Comparison of ENCODE assay signal across 13 cellular contexts in the genomic region with DNA sequence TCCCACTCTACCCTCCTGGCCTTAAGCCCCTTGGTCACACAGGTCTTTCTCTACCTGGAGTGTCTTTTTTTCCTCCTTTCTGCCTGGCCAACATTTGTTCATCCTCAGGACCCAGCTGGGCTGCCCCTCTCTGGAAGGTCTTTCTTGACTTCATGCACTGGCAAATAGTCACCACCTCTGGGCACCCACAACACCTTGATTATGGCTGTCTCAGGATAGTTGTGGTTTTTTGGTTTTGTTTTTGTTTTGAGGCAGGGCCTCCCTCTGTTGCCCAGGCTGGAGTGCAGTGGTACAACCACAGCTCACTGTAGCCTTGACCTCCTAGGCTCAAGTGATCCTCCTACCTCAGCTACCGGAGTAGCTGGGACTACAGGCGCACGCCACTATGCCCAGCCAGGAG. TPM values are rescaled to one million over a fixed set of nuclear protein-coding genes. Genes with fewer than 3 reads are reported as not detected.
DNase-seq lines count a peak whose midpoint lies in the region; ATAC-seq and TF ChIP-seq lines count a peak whose summit lies in the region.
"Had no signal": no experiment of that assay in that cellular context is flagged by ENCODE, and none has a peak within 500 bp of the region (broad histone marks: within the 10 kb centered on the region; RNA-seq: fewer than 3 reads in every experiment).

No MANE protein-coding gene starts in this region.

- H3K4me1 ChIP-seq in CD4-positive, CD25-positive, alpha-beta regulatory T cell (ENCODE audit: control insufficient read depth, insufficient read depth, low read length, poor library complexity, severe bottlenecking): peaks cover 78% of the 10 kb centered on the region

- no peaks in the 10 kb centered on the region for H3K36me3 ChIP-seq in CD4-positive, CD25-positive, alpha-beta regulatory T cell (ENCODE audit: control insufficient read depth, insufficient read depth, low read length)
- H3K36me3 ChIP-seq: neural progenitor cell had no signal

- H3K4me1 Mint-ChIP-seq in CD4-positive, CD25-positive, alpha-beta regulatory T cell: peaks cover 4 to 90% (median 61%) of the 10 kb centered on the region in 4 donors
- peaks cover 62% of the 10 kb centered on the region for H3K4me1 Mint-ChIP-seq in activated T-helper 2 cell treated with anti-CD3 and anti-CD28 coated beads, Interferon-gamma antibody, Interleukin-2, Interleukin-4, amounts not matched to agents 10 μg/mL and 5 μg/mL and 100 μg/mL, durations not matched to agents 14 hours and 24 hours and 36 hours (ENCODE audit: low read depth)
- H3K4me1 Mint-ChIP-seq in naive thymus-derived CD8-positive, alpha-beta T cell: peaks cover 47 to 89% (median 78%) of the 10 kb centered on the region in 4 donors

- H3K27me3 ChIP-seq in CD4-positive, CD25-positive, alpha-beta regulatory T cell (ENCODE audit: control insufficient read depth, insufficient read depth, low read length): no peaks in the 10 kb centered on the region
- H3K27me3 ChIP-seq: neural progenitor cell had no signal

- peak overlapping the region; percentile 47 for H3K27ac ChIP-seq in CD4-positive, CD25-positive, alpha-beta regulatory T cell (ENCODE audit: insufficient read depth, low read length, poor library complexity, severe bottlenecking)
- H3K27ac ChIP-seq: neural progenitor cell had no signal

- POLR2A ChIA-PET in naive thymus-derived CD8-positive, alpha-beta T cell (lab: Charles Lee): interaction anchor here (0.5 to 5.9 kb wide), 5 partner anchors 9 to 322 kb away, joined by 3 to 49 read pairs (median 4); a partner anchor contains a TSS

- peak overlapping the region; percentile 88 to 97 (median 93) for H3K27ac Mint-ChIP-seq in CD4-positive, CD25-positive, alpha-beta regulatory T cell
- peak overlapping the region; percentile 89 for H3K27ac Mint-ChIP-seq in activated T-helper 2 cell treated with anti-CD3 and anti-CD28 coated beads, Interferon-gamma antibody, Interleukin-2, Interleukin-4, amounts not matched to agents 10 μg/mL and 5 μg/mL and 100 μg/mL, durations not matched to agents 14 hours and 24 hours and 36 hours
- H3K27ac Mint-ChIP-seq in naive thymus-derived CD8-positive, alpha-beta T cell: peak overlapping the region; percentile 83 to 99 (median 92)
- H3K27ac Mint-ChIP-seq: neural progenitor cell had no signal

- no peak for TF ChIP-seq POLR2A in lower leg skin (IDR thresholded peaks at IDR 0.05)

- no peaks in the 10 kb centered on the region for H3K9me3 Mint-ChIP-seq in CD4-positive, CD25-positive, alpha-beta regulatory T cell
- H3K9me3 Mint-ChIP-seq in activated T-helper 2 cell treated with anti-CD3 and anti-CD28 coated beads, Interferon-gamma antibody, Interleukin-2, Interleukin-4, amounts not matched to agents 10 μg/mL and 5 μg/mL and 100 μg/mL, durations not matched to agents 14 hours and 24 hours and 36 hours: no peaks in the 10 kb centered on the region
- H3K9me3 Mint-ChIP-seq in naive thymus-derived CD8-positive, alpha-beta T cell: no peaks in the 10 kb centered on the region
- H3K9me3 Mint-ChIP-seq: neural progenitor cell had no signal

- ATAC-seq in CD4-positive, CD25-positive, alpha-beta regulatory T cell (ENCODE audit: low read depth in 2 of 2): no peak
- ATAC-seq in naive thymus-derived CD8-positive, alpha-beta T cell: no peak
- ATAC-seq: PC-3 had no signal

- peaks cover under 1% of the 10 kb centered on the region for H3K36me3 Mint-ChIP-seq in CD4-positive, CD25-positive, alpha-beta regulatory T cell
- H3K36me3 Mint-ChIP-seq in activated T-helper 2 cell treated with anti-CD3 and anti-CD28 coated beads, Interferon-gamma antibody, Interleukin-2, Interleukin-4, amounts not matched to agents 10 μg/mL and 5 μg/mL and 100 μg/mL, durations not matched to agents 14 hours and 24 hours and 36 hours (ENCODE audit: low read depth): peaks cover 25% of the 10 kb centered on the region
- H3K36me3 Mint-ChIP-seq in naive thymus-derived CD8-positive, alpha-beta T cell: no peaks in the 10 kb centered on the region

- no peaks in the 10 kb centered on the region for H3K9me3 ChIP-seq in CD4-positive, CD25-positive, alpha-beta regulatory T cell (ENCODE audit: control insufficient read depth in 2 of 2, low read length in 2 of 2)

- peak overlapping the region; percentile 59 to 86 (median 67) for H3K4me3 Mint-ChIP-seq in CD4-positive, CD25-positive, alpha-beta regulatory T cell
- peak overlapping the region; percentile 27 for H3K4me3 Mint-ChIP-seq in activated T-helper 2 cell treated with anti-CD3 and anti-CD28 coated beads, Interferon-gamma antibody, Interleukin-2, Interleukin-4, amounts not matched to agents 10 μg/mL and 5 μg/mL and 100 μg/mL, durations not matched to agents 14 hours and 24 hours and 36 hours (ENCODE audit: low read depth)
- H3K4me3 Mint-ChIP-seq in naive thymus-derived CD8-positive, alpha-beta T cell: peak overlapping the region; percentile 20 to 78 (median 72)
- H3K4me3 Mint-ChIP-seq: neural progenitor cell had no signal

- H3K4me3 ChIP-seq in CD4-positive, CD25-positive, alpha-beta regulatory T cell (ENCODE audit: low read depth, low read length): no peak overlapping the region
- no peak overlapping the region for H3K4me3 ChIP-seq in lower leg skin (ENCODE audit: low read depth, poor library complexity, severe bottlenecking)
- H3K4me3 ChIP-seq: neural progenitor cell had no signal

- DNase-seq in CD4-positive, CD25-positive, alpha-beta regulatory T cell: peak in 1 of 3 donors; percentile 34
- DNase-seq in KBM-7 (peak; percentile 16), T-helper 9 cell (no peak), lower leg skin (ENCODE audit: low spot score in 2 of 2) (no peak), NCI-H1694 treated with DMSO at 0.1 percent for 48 hours (lab: John Stamatoyannopoulos, UW) (no peak)
- no peak for DNase-seq in activated T-helper 2 cell treated with anti-CD3 and anti-CD28 coated beads, Interferon-gamma antibody, Interleukin-2, Interleukin-4, amounts not matched to agents 10 μg/mL and 5 μg/mL and 100 μg/mL, durations not matched to agents 14 hours and 24 hours and 36 hours (ENCODE audit: low spot score)
- no peak for DNase-seq in naive thymus-derived CD8-positive, alpha-beta T cell
- no peak for DNase-seq in stimulated activated CD4-positive, alpha-beta T cell treated with anti-CD3 and anti-CD28 coated beads, Interleukin-2, amount 100 ng/mL, for 48 hours
- DNase-seq: islet precursor cell, NCI-H2081, PC-3, small intestine had no signal

- intact Hi-C loops in activated T-helper 2 cell treated with anti-CD3 and anti-CD28 coated beads, Interferon-gamma antibody, Interleukin-2, Interleukin-4, amounts not matched to agents 10 μg/mL and 5 μg/mL and 100 μg/mL, durations not matched to agents 14 hours and 24 hours and 36 hours (cut with micrococcal nuclease): loop anchor here (10.0 kb wide), 1 partner anchor 256 kb away; a partner anchor contains a TSS
- intact Hi-C loops in lower leg skin (cut with DNase I; ENCODE audit: low total_unique reads): no loop called here

- 93 to 95% methylated on average over 3 of the region's 3 CpGs for WGBS in lower leg skin, 2 donors

- TF ChIP-seq CTCF in lower leg skin (IDR thresholded peaks at IDR 0.05): no peak

- in situ Hi-C loops in KBM-7 (cut with MboI; ENCODE audit: low pct_unique_long_range_greater_than_20kb, low sequenced_read_pairs): no loop called here

- H3K27me3 Mint-ChIP-seq in CD4-positive, CD25-positive, alpha-beta regulatory T cell: no peaks in the 10 kb centered on the region
- no peaks in the 10 kb centered on the region for H3K27me3 Mint-ChIP-seq in activated T-helper 2 cell treated with anti-CD3 and anti-CD28 coated beads, Interferon-gamma antibody, Interleukin-2, Interleukin-4, amounts not matched to agents 10 μg/mL and 5 μg/mL and 100 μg/mL, durations not matched to agents 14 hours and 24 hours and 36 hours (ENCODE audit: low read depth)
- no peaks in the 10 kb centered on the region for H3K27me3 Mint-ChIP-seq in naive thymus-derived CD8-positive, alpha-beta T cell

RNA-seq across cellular contexts. Expression of a gene that starts 10.8 kb away (rescaled TPM):
- total RNA-seq in CD4-positive, CD25-positive, alpha-beta regulatory T cell: 97.4 TPM
- polyA plus RNA-seq in CD4-positive, CD25-positive, alpha-beta regulatory T cell: 100 to 1,000 TPM; 168 to 218 (median 175) TPM
- 190 and 199 TPM in 2 replicates for total RNA-seq in activated T-helper 2 cell treated with anti-CD3 and anti-CD28 coated beads, Interferon-gamma antibody, Interleukin-2, Interleukin-4, amounts not matched to agents 10 μg/mL and 5 μg/mL and 100 μg/mL, durations not matched to agents 14 hours and 24 hours and 36 hours
- total RNA-seq in naive thymus-derived CD8-positive, alpha-beta T cell: 10 to 100 TPM; 95.2 to 97.0 TPM
- 100 to 1,000 TPM; 125 to 137 (median 125) TPM for polyA plus RNA-seq in naive thymus-derived CD8-positive, alpha-beta T cell
- 10 to 100 TPM; 34.1 to 72.6 (median 38.2) TPM for total RNA-seq in lower leg skin
